9 cellular contexts compared by ENCODE assay signal in genomic region chr15:79970921-79971434, GRCh38. TPM values are rescaled to one million over a fixed set of nuclear protein-coding genes. Genes with fewer than 3 reads are reported as not detected.
DNase-seq lines count a peak whose midpoint lies in the region; ATAC-seq and TF ChIP-seq lines count a peak whose summit lies in the region.
"Had no signal": no experiment of that assay in that cellular context is flagged by ENCODE, and none has a peak within 500 bp of the region (broad histone marks: within the 10 kb centered on the region; RNA-seq: fewer than 3 reads in every experiment).

TSS of gene BCL2A1 (minus strand) at chr15:79971196. CDS start at chr15:79971119, 77 bp downstream.

- POLR2A ChIA-PET in OCI-LY7 (lab: Charles Lee), result no interaction called here

- no peaks in the 10 kb centered on the region for H3K9me2 ChIP-seq in OCI-LY7 (ENCODE audit: insufficient read depth, low read length)

- peak within 1 kb of the TSS; percentile 75 for H2AFZ ChIP-seq in OCI-LY7 (ENCODE audit: low read length)

- intact Hi-C loops in OCI-LY7 (cut with micrococcal nuclease; ENCODE audit: unreplicated experiment), result no loop called here

- H4K20me1 ChIP-seq in OCI-LY7 (ENCODE audit: insufficient read depth, low read length), result no peaks in the 10 kb centered on the region

- H3K4me2 ChIP-seq in OCI-LY7 (ENCODE audit: low read length), result peak within 1 kb of the TSS; percentile 55

- H3K27ac ChIP-seq in OCI-LY7 (ENCODE audit: low read depth, low read length, poor library complexity, severe bottlenecking), result no peak within 1 kb of the TSS

- peaks cover 4% of the 10 kb centered on the region for H3K9me3 Mint-ChIP-seq in activated T-helper 17 cell treated with anti-CD3 and anti-CD28 coated beads, Interleukin-2, amount 50 U/mL, for 72 hours
- H3K9me3 Mint-ChIP-seq: brain had no signal

- no TSS peak for BruUV-seq in OCI-LY7 (replicated peaks; lab: Mats Ljungman, UMichigan)

- H3K36me3 ChIP-seq in OCI-LY7 (ENCODE audit: insufficient read depth, low read length), result no peaks in the 10 kb centered on the region

- peaks cover 53% of the 10 kb centered on the region for H3K4me1 ChIP-seq in OCI-LY7 (ENCODE audit: insufficient read depth, low read length, poor library complexity, severe bottlenecking)

- peaks cover 43% of the 10 kb centered on the region for H3K36me3 Mint-ChIP-seq in activated T-helper 17 cell treated with anti-CD3 and anti-CD28 coated beads, Interleukin-2, amount 50 U/mL, for 72 hours (ENCODE audit: low read depth)
- H3K36me3 Mint-ChIP-seq: brain had no signal

- H3K27ac Mint-ChIP-seq in activated T-helper 17 cell treated with anti-CD3 and anti-CD28 coated beads, Interleukin-2, amount 50 U/mL, for 72 hours, result peak within 1 kb of the TSS; percentile 96
- H3K27ac Mint-ChIP-seq: brain had no signal

- H3K27me3 Mint-ChIP-seq in activated T-helper 17 cell treated with anti-CD3 and anti-CD28 coated beads, Interleukin-2, amount 50 U/mL, for 72 hours, result no peaks in the 10 kb centered on the region

- peak within 1 kb of the TSS; percentile 96 for H3K4me3 Mint-ChIP-seq in activated T-helper 17 cell treated with anti-CD3 and anti-CD28 coated beads, Interleukin-2, amount 50 U/mL, for 72 hours
- H3K4me3 Mint-ChIP-seq: brain had no signal

- DNase-seq in GM12865 (ENCODE audit: low read depth) (peak; percentile 92), OCI-LY7 (ENCODE audit: low spot score) (peak; percentile 51), inferior parietal cortex (ENCODE audit: extremely low spot score) (peak; percentile 25), OCI-M2 (lab: John Stamatoyannopoulos, UW; ENCODE audit: unreplicated experiment) (no peak), COLO668 (lab: John Stamatoyannopoulos, UW; ENCODE audit: unreplicated experiment) (no peak)
- DNase-seq in stimulated activated CD8-positive, alpha-beta memory T cell treated with anti-CD3 and anti-CD28 coated beads, Interleukin-7, amount 100 ng/mL, for 1 hour (ENCODE audit: low read depth in 2 of 2), result peak; percentile 28 to 29

- peak within 1 kb of the TSS; percentile 91 for H3K4me3 ChIP-seq in GM12865 (ENCODE audit: low read depth, low read length)
- H3K4me3 ChIP-seq in OCI-LY7 (ENCODE audit: low read depth, low read length, poor library complexity, severe bottlenecking), result peak within 1 kb of the TSS; percentile 28

- peak; percentile 58 for ATAC-seq in HG02642 (IDR thresholded peaks at IDR 0.05; ENCODE audit: poor library complexity, unreplicated experiment)
- ATAC-seq in activated T-helper 17 cell treated with anti-CD3 and anti-CD28 coated beads, Interleukin-2, amount 50 U/mL, for 72 hours (replicated peaks), result peak; percentile 74

- CTCF ChIA-PET in OCI-LY7 (lab: Charles Lee; ENCODE audit: unreplicated experiment), result no interaction called here

- TF ChIP-seq CTCF in GM12865 (IDR thresholded peaks at IDR 0.05; ENCODE audit: insufficient read depth, low read depth, low read length, missing control alignments) (no peak), OCI-LY7 (conservative IDR thresholded peaks at IDR 0.05; ENCODE audit: low read length) (no peak)

- no peaks in the 10 kb centered on the region for H3K9me3 ChIP-seq in OCI-LY7 (ENCODE audit: low read length)

- peaks cover 30% of the 10 kb centered on the region for H3K4me1 Mint-ChIP-seq in activated T-helper 17 cell treated with anti-CD3 and anti-CD28 coated beads, Interleukin-2, amount 50 U/mL, for 72 hours
- H3K4me1 Mint-ChIP-seq: brain had no signal

- H3K79me2 ChIP-seq in OCI-LY7 (ENCODE audit: insufficient read depth, low read depth, low read length), result no peaks in the 10 kb centered on the region

RNA-seq across cellular contexts. Expression of gene BCL2A1, which starts in this region (rescaled TPM):
- 0.85 and 2.2 TPM in 2 replicates for total RNA-seq in OCI-LY7 (2014; rRNA removed; shearing (Covaris generic))
- 2.3 and 4.5 TPM in 2 replicates for total RNA-seq in OCI-LY7 (2022)
- 10 to 100 TPM; 32.7 to 77.0 TPM for total RNA-seq in activated T-helper 17 cell treated with anti-CD3 and anti-CD28 coated beads, Interleukin-2, amount 50 U/mL, for 72 hours

Comparison
In these comparisons a context has a peak if more than half of its experiments do, and no peak if none do; other contexts are left out.
1. RNA of gene BCL2A1 (total RNA-seq): 32.7 to 77.0 TPM in activated T-helper 17 cell treated with anti-CD3 and anti-CD28 coated beads, Interleukin-2, amount 50 U/mL, for 72 hours; 0.85 to 4.5 TPM in OCI-LY7; every median in the first group is over 4 times any median in the second.
2. DNase-seq: peak in GM12865 (single experiment), OCI-LY7 (single experiment), inferior parietal cortex (single experiment) and stimulated activated CD8-positive, alpha-beta memory T cell treated with anti-CD3 and anti-CD28 coated beads, Interleukin-7, amount 100 ng/mL, for 1 hour (2 of 2); none in OCI-M2 (single experiment) and COLO668 (single experiment).